ENCODE assay signal across 8 cellular contexts in the genomic region with DNA sequence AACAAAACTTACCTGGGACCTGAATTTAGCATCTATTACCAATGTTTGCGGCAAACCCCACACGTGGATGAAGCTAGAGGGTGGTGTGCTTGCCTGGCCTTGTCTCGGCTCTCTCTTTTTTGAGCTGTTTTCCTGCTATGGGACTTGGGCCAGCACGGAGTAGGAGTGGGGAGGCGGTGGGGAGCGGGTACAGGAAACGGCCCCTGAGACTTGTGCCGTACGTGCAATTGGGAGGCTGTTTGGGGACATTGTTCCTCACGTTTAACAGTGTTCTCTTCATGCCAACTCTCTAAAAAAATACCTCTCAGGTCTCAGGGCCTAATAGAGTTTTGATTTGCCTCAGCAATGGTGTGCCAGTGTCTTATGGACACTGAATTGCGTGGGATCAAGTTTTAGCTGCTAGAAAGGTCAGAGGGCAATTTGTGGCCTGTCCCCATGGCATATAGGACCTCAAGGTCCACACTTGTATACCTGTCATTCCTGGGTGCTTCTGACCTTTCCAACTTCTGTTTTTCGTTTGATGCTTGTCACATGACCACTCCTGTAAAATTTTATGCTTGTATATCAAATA. TPM values are rescaled to one million over a fixed set of nuclear protein-coding genes. Genes with fewer than 3 reads are reported as not detected.
A peak's percentile ranks its signal among the peaks of the same experiment; 100 is the strongest.
DNase-seq lines count a peak whose midpoint lies in the region; ATAC-seq and TF ChIP-seq lines count a peak whose summit lies in the region.

No MANE protein-coding gene starts in this region.

- BruUV-seq in MCF 10A (replicated peaks; lab: Mats Ljungman, UMichigan): no TSS peak

- H3K9me3 ChIP-seq in breast epithelium (no peaks in the 10 kb centered on the region), vagina (no peaks in the 10 kb centered on the region)

- no peak overlapping the region for H3K27ac Mint-ChIP-seq in MCF 10A (ENCODE audit: low read depth, unreplicated experiment)
- peak overlapping the region; percentile 92 for H3K27ac Mint-ChIP-seq in activated naive CD8-positive, alpha-beta T cell treated with anti-CD3 and anti-CD28 coated beads, Interleukin-2, amount 50 U/mL, for 24 hours

- no peaks in the 10 kb centered on the region for H3K27me3 ChIP-seq in breast epithelium
- no peaks in the 10 kb centered on the region for H3K27me3 ChIP-seq in vagina

- no peak overlapping the region for H3K4me3 Mint-ChIP-seq in MCF 10A (ENCODE audit: unreplicated experiment)
- peak overlapping the region; percentile 73 for H3K4me3 Mint-ChIP-seq in activated naive CD8-positive, alpha-beta T cell treated with anti-CD3 and anti-CD28 coated beads, Interleukin-2, amount 50 U/mL, for 24 hours

- peak; percentile 27 for ATAC-seq in HG03108 (IDR thresholded peaks at IDR 0.05; ENCODE audit: unreplicated experiment)
- peak; percentile 6 for ATAC-seq in activated naive CD8-positive, alpha-beta T cell treated with anti-CD3 and anti-CD28 coated beads, Interleukin-2, amount 50 U/mL, for 24 hours

- H3K36me3 ChIP-seq in breast epithelium (no peaks in the 10 kb centered on the region), vagina (no peaks in the 10 kb centered on the region)

- H3K4me3 ChIP-seq in breast epithelium (no peak overlapping the region), vagina (no peak overlapping the region)

- no peaks in the 10 kb centered on the region for H3K27me3 Mint-ChIP-seq in MCF 10A (ENCODE audit: insufficient read depth, unreplicated experiment)
- no peaks in the 10 kb centered on the region for H3K27me3 Mint-ChIP-seq in activated naive CD8-positive, alpha-beta T cell treated with anti-CD3 and anti-CD28 coated beads, Interleukin-2, amount 50 U/mL, for 24 hours

- intact Hi-C loops in breast epithelium (cut with DNase I; ENCODE audit: low total_unique reads): no loop called here
- intact Hi-C loops in MCF 10A (cut with micrococcal nuclease): no loop called here
- intact Hi-C loops in vagina (cut with DNase I): no loop called here

- H3K4me1 Mint-ChIP-seq in MCF 10A (ENCODE audit: insufficient read depth, unreplicated experiment): peaks cover 13% of the 10 kb centered on the region
- peaks cover 87% of the 10 kb centered on the region for H3K4me1 Mint-ChIP-seq in activated naive CD8-positive, alpha-beta T cell treated with anti-CD3 and anti-CD28 coated beads, Interleukin-2, amount 50 U/mL, for 24 hours

- no peak for TF ChIP-seq CTCF in breast epithelium (IDR thresholded peaks at IDR 0.05)
- TF ChIP-seq CTCF in MCF 10A (IDR thresholded peaks at IDR 0.05; ENCODE audit: unreplicated experiment): no peak
- TF ChIP-seq CTCF in vagina (IDR thresholded peaks at IDR 0.05): no peak

- H3K4me1 ChIP-seq in breast epithelium (no peaks in the 10 kb centered on the region), vagina (peaks cover 66% of the 10 kb centered on the region)

- H3K9me3 Mint-ChIP-seq in MCF 10A (ENCODE audit: unreplicated experiment): no peaks in the 10 kb centered on the region
- H3K9me3 Mint-ChIP-seq in activated naive CD8-positive, alpha-beta T cell treated with anti-CD3 and anti-CD28 coated beads, Interleukin-2, amount 50 U/mL, for 24 hours: no peaks in the 10 kb centered on the region

- TF ChIP-seq POLR2A in breast epithelium (IDR thresholded peaks at IDR 0.05): no peak
- no peak for TF ChIP-seq POLR2A in vagina (IDR thresholded peaks at IDR 0.05)

- no peak for DNase-seq in breast epithelium (ENCODE audit: low spot score in 2 of 2)
- DNase-seq in MCF 10A (ENCODE audit: unreplicated experiment): no peak
- no peak for DNase-seq in activated naive CD8-positive, alpha-beta T cell treated with anti-CD3 and anti-CD28 coated beads, Interleukin-2, amount 50 U/mL, for 24 hours
- DNase-seq in vagina (ENCODE audit: extremely low spot score in 2 of 2): no peak
- no peak for DNase-seq in dedifferentiated amniotic fluid mesenchymal stem cell (ENCODE audit: extremely low spot score)
- no peak for DNase-seq in kidney tubule cell (ENCODE audit: low spot score)
- DNase-seq in NCI-H2227 (lab: John Stamatoyannopoulos, UW; ENCODE audit: unreplicated experiment): no peak

- no peaks in the 10 kb centered on the region for H3K36me3 Mint-ChIP-seq in MCF 10A (ENCODE audit: insufficient read depth, unreplicated experiment)
- H3K36me3 Mint-ChIP-seq in activated naive CD8-positive, alpha-beta T cell treated with anti-CD3 and anti-CD28 coated beads, Interleukin-2, amount 50 U/mL, for 24 hours (ENCODE audit: low read depth): peaks cover 6% of the 10 kb centered on the region

- CTCF ChIA-PET in MCF 10A (lab: Yijun Ruan, JAX): interaction anchor here (0.6 kb wide), 1 partner anchor 588 kb away, joined by 3 read pairs; no protein-coding TSS in a partner anchor

- POLR2A ChIA-PET in MCF 10A (lab: Yijun Ruan, JAX): interaction anchor here (1.3 kb wide), 1 partner anchor 12 kb away, joined by 3 read pairs; no protein-coding TSS in a partner anchor

- peak overlapping the region; percentile 40 to 43 for H3K27ac ChIP-seq in breast epithelium
- H3K27ac ChIP-seq in vagina: peak overlapping the region; percentile 80

RNA-seq across cellular contexts. Expression of a gene that starts 15.3 kb away (rescaled TPM):
- total RNA-seq in breast epithelium (10 to 100 TPM; 16.5 to 33.1 (median 19.0) TPM), MCF 10A (2022) (39.6 and 61.0 TPM in 2 replicates), vagina (44.9 TPM)

RNA-seq across cellular contexts. Expression of a gene that starts 34.3 kb away (rescaled TPM):
- total RNA-seq in breast epithelium: 1 to 10 TPM; 4.9 to 8.6 (median 7.3) TPM
- total RNA-seq in MCF 10A (2022): 0.84 and 1.2 TPM in 2 replicates
- total RNA-seq in vagina: 6.9 TPM

RNA-seq across cellular contexts. Expression of a gene that starts 49.5 kb away (rescaled TPM):
- total RNA-seq in breast epithelium: 10 to 100 TPM; 48.3 to 54.1 (median 50.3) TPM
- total RNA-seq in MCF 10A (2022): 71.0 and 91.0 TPM in 2 replicates
- total RNA-seq in vagina: 27.5 TPM
